Comparison of ENCODE assay signal across 9 cellular contexts in the genomic region with DNA sequence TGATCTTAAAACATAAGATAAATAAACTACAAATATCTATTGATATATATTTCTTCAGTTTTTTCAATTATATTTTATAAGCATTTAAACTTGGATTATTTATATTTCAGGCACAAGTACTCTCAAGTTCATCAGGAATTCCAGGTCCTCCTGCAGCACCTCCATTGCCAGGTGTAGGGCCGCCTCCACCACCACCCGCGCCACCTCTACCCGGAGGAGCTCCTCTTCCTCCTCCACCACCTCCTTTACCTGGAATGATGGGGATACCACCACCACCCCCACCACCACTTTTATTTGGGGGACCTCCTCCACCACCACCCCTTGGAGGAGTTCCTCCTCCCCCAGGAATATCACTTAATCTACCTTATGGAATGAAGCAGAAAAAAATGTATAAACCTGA.
"Had no signal": no experiment of that assay in that cellular context is flagged by ENCODE, and none has a peak within 500 bp of the region (broad histone marks: within the 10 kb centered on the region; RNA-seq: fewer than 3 reads in every experiment).

No MANE protein-coding gene starts in this region.

- FAIRE-seq: H1, H54 had no signal

- H3K4me3 Mint-ChIP-seq: GM23338, H9, HFFc6 had no signal

- DNase-seq: GM23248, GOT3, H7, H9, HCEC 1CT, HFFc6 had no signal

- H3K27ac Mint-ChIP-seq: GM23338, H9, HFFc6 had no signal

- H3K4me1 Mint-ChIP-seq: GM23338, H9 had no signal
